ENCODE assay signal across 9 cellular contexts in genomic region chr15:28975766-28976179, GRCh38.
A peak's percentile ranks its signal among the peaks of the same experiment; 100 is the strongest.
DNase-seq lines count a peak whose midpoint lies in the region; ATAC-seq and FAIRE-seq lines count a peak whose summit lies in the region.
"Had no signal": no experiment of that assay in that cellular context is flagged by ENCODE, and none has a peak within 500 bp of the region (broad histone marks: within the 10 kb centered on the region; RNA-seq: fewer than 3 reads in every experiment).

No MANE protein-coding gene starts in this region.

- FAIRE-seq in HTR-8/SVneo (lab: Jason Lieb, UNC) = no peak

- no peak for ATAC-seq in GM21717 (IDR thresholded peaks at IDR 0.05; ENCODE audit: unreplicated experiment)

- peak; percentile 13 for DNase-seq in DMS153 treated with DMSO at 0.1 percent for 48 hours (lab: John Stamatoyannopoulos, UW; ENCODE audit: unreplicated experiment)
- peak; percentile 45 for DNase-seq in HTR-8/SVneo (ENCODE audit: insufficient read length, low spot score)
- DNase-seq in RPMI7951 (ENCODE audit: low read depth) = peak; percentile 46
- peak; percentile 32 to 50 for DNase-seq in activated T-helper 1 cell treated with anti-CD3 and anti-CD28 coated beads, Interleukin-2, amount 50 U/mL, for 16 hours (ENCODE audit: low read depth in 1 of 2, low spot score in 1 of 2)
- DNase-seq in glomerular visceral epithelial cell (ENCODE audit: extremely low spot score) = peak; percentile 53
- peak; percentile 58 for DNase-seq in stimulated activated CD4-positive, alpha-beta T cell treated with anti-CD3 and anti-CD28 coated beads, Interleukin-1b, Interleukin-23, amount 100 ng/mL, for 48 hours
- DNase-seq in mesenteric fat pad (ENCODE audit: low spot score) = no peak
- DNase-seq: activated B cell treated with CpG ODN at 0.5 μM for 24 hours had no signal
